Comparison of ENCODE assay signal across 1 cellular context in genomic region chr13:46552302-46552680, GRCh38.
TF ChIP-seq lines count a peak whose summit lies in the region.

No MANE protein-coding gene starts in this region.

TF ChIP-seq in H1, 55 proteins besides CTCF, POLR2A, EP300 and RAD21 (continued from another document):
- no peak for TF ChIP-seq CHD7 (IDR thresholded peaks at IDR 0.05; ENCODE audit: insufficient replicate concordance, low read length)
- no peak for TF ChIP-seq EZH2 (IDR thresholded peaks at IDR 0.05; ENCODE audit: low read depth, low read length, severe bottlenecking)
- TF ChIP-seq NANOG (IDR thresholded peaks at IDR 0.05; ENCODE audit: insufficient read depth, low read depth, low read length, poor library complexity, severe bottlenecking): no peak
- TF ChIP-seq SAP30 (IDR thresholded peaks at IDR 0.05; ENCODE audit: insufficient read depth, insufficient replicate concordance, low read length): no peak
